Comparison of ENCODE assay signal across 21 cellular contexts in the genomic region with DNA sequence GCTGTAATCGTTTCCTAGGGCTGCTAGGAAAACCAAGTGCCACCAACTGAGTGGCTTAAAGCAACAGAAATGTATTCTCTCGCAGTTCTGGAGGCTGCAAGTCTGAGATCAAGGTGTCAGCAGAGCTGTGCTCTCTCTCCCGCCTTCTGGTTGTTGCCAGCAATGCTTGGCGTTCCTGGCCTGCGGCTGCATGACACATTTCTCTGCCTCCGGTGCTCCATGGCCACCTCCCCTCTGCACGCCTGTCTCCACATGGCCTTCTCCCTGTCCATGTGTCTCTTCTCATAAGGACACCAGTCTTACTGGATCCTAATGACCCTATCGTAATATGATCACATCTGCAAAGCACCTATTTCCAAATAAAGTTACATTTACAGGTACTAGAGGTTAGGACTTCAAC.
DNase-seq lines count a peak whose midpoint lies in the region; ATAC-seq and TF ChIP-seq lines count a peak whose summit lies in the region.
"Had no signal": no experiment of that assay in that cellular context is flagged by ENCODE, and none has a peak within 500 bp of the region (broad histone marks: within the 10 kb centered on the region; RNA-seq: fewer than 3 reads in every experiment).

No MANE protein-coding gene starts in this region.

- TF ChIP-seq POLR2A in testis (IDR thresholded peaks at IDR 0.05) (no peak), uterus (IDR thresholded peaks at IDR 0.05) (no peak)

- H3K27ac ChIP-seq in mammary epithelial cell (ENCODE audit: insufficient read depth, low read depth, low read length) (no peak overlapping the region), testis (peak overlapping the region; percentile 25 to 31), uterus (no peak overlapping the region)
- H3K27ac ChIP-seq: 22Rv1, cardiac muscle cell, sigmoid colon, tibial artery had no signal

- BruUV-seq in mammary epithelial cell (replicated peaks; lab: Mats Ljungman, UMichigan) = no TSS peak

- in situ Hi-C loops in mammary epithelial cell (cut with MboI; ENCODE audit: low sequenced_read_pairs in 2 of 2) = no loop called here

- H3K9me3 ChIP-seq in mammary epithelial cell (replicated peaks; ENCODE audit: insufficient read depth, low read length) (no peaks in the 10 kb centered on the region), testis (no peaks in the 10 kb centered on the region), uterus (no peaks in the 10 kb centered on the region)
- H3K9me3 ChIP-seq: sigmoid colon, tibial artery had no signal

- intact Hi-C loops in mammary epithelial cell (cut with micrococcal nuclease) = no loop called here
- intact Hi-C loops in testis (cut with DNase I; ENCODE audit: low total_unique reads) = no loop called here
- intact Hi-C loops in uterus (cut with DNase I; ENCODE audit: low total_unique reads) = no loop called here

- ATAC-seq in GM18868 (IDR thresholded peaks at IDR 0.05; ENCODE audit: unreplicated experiment) (no peak), HG03354 (IDR thresholded peaks at IDR 0.05; ENCODE audit: poor library complexity, severe bottlenecking, unreplicated experiment) (no peak)

- no peaks in the 10 kb centered on the region for H4K20me1 ChIP-seq in mammary epithelial cell (ENCODE audit: insufficient read depth, low read length)

- CTCF ChIA-PET in mammary epithelial cell (lab: Charles Lee; ENCODE audit: low non-redundant PET) = no interaction called here

- DNase-seq in NCI-H82 (lab: John Stamatoyannopoulos, UW) (peak; percentile 62), NCI-H82 treated with DMSO at 0.1 percent for 48 hours (lab: John Stamatoyannopoulos, UW; ENCODE audit: unreplicated experiment) (no peak), mammary epithelial cell (peak; percentile 45), islet precursor cell (peak; percentile 59), testis (peak; percentile 37), uterus (no peak)
- DNase-seq: activated B cell treated with CpG ODN at 0.5 μM for 24 hours; activated CD8-positive, alpha-beta memory T cell treated with anti-CD3 and anti-CD28 coated beads, Interleukin-2, amount 50 U/mL, for 4 hours; CD4-positive, CD25-positive, alpha-beta regulatory T cell; dermis blood vessel endothelial cell; GDM1; MM.1S; NCI-H2171; NCI-H524; sigmoid colon; T-helper 9 cell; tibial artery had no signal

- no peaks in the 10 kb centered on the region for H3K27me3 ChIP-seq in mammary epithelial cell (ENCODE audit: insufficient read depth, low read length)
- H3K27me3 ChIP-seq in testis = no peaks in the 10 kb centered on the region
- H3K27me3 ChIP-seq in uterus = no peaks in the 10 kb centered on the region
- H3K27me3 ChIP-seq: cardiac muscle cell, sigmoid colon, tibial artery had no signal

- H3K36me3 ChIP-seq in mammary epithelial cell (ENCODE audit: insufficient read depth, low read length) (no peaks in the 10 kb centered on the region), testis (ENCODE audit: low read depth, missing control alignments) (no peaks in the 10 kb centered on the region), uterus (no peaks in the 10 kb centered on the region)
- H3K36me3 ChIP-seq: cardiac muscle cell, sigmoid colon, tibial artery had no signal

- no peak overlapping the region for H3K4me3 ChIP-seq in mammary epithelial cell (replicated peaks in 1 of 3; ENCODE audit: insufficient read depth in 1 of 3, low read depth in 2 of 3, low read length in 3 of 3)
- no peak overlapping the region for H3K4me3 ChIP-seq in testis
- H3K4me3 ChIP-seq in uterus = no peak overlapping the region
- H3K4me3 ChIP-seq: cardiac muscle cell, sigmoid colon, tibial artery had no signal

- H3K4me2 ChIP-seq in mammary epithelial cell (ENCODE audit: insufficient read depth, low read depth, low read length) = no peak overlapping the region

- H3K79me2 ChIP-seq in mammary epithelial cell (ENCODE audit: insufficient read depth, low read length) = no peaks in the 10 kb centered on the region

- no peak for TF ChIP-seq CTCF in mammary epithelial cell (conservative IDR thresholded peaks at IDR 0.05 in 1 of 2, IDR thresholded peaks at IDR 0.05 in 1 of 2; ENCODE audit: extremely low read depth in 1 of 2, insufficient read depth in 1 of 2, low read depth in 1 of 2, low read length in 2 of 2)
- no peak for TF ChIP-seq CTCF in testis (IDR thresholded peaks at IDR 0.05)
- TF ChIP-seq CTCF in uterus (IDR thresholded peaks at IDR 0.05) = no peak

- H3K4me1 ChIP-seq in mammary epithelial cell (ENCODE audit: insufficient read depth, low read length) = peaks cover 7% of the 10 kb centered on the region
- H3K4me1 ChIP-seq in testis = peaks cover 28% of the 10 kb centered on the region
- H3K4me1 ChIP-seq in uterus = no peaks in the 10 kb centered on the region
- H3K4me1 ChIP-seq: tibial artery had no signal

- WGBS in mammary epithelial cell (ENCODE audit: low coverage, missing lambda C conversion rate) = 44% methylated on average over 8 of the region's 8 CpGs
- 36 to 65% methylated on average over 8 of the region's 8 CpGs for WGBS in testis, 2 donors

- dilution Hi-C loops in mammary epithelial cell (cut with HindIII; ENCODE audit: low sequenced_read_pairs) = no loop called here

- H2AFZ ChIP-seq in mammary epithelial cell (ENCODE audit: low read depth, low read length) = peak overlapping the region; percentile 23

- no peak overlapping the region for H3K9ac ChIP-seq in mammary epithelial cell (ENCODE audit: insufficient read depth, low read length)

Comparison
In these comparisons a context has a peak if more than half of its experiments do, and no peak if none do; other contexts are left out.
1. DNase-seq: peak in NCI-H82 (single experiment), mammary epithelial cell (single experiment), islet precursor cell (single experiment) and testis (single experiment); none in NCI-H82 treated with DMSO at 0.1 percent for 48 hours (single experiment) and uterus (0 of 2).
2. H3K27ac ChIP-seq: peak in testis (2 of 2); none in mammary epithelial cell (single experiment) and uterus (0 of 2).